Comparison of ENCODE assay signal across 1 cellular context in the genomic region with DNA sequence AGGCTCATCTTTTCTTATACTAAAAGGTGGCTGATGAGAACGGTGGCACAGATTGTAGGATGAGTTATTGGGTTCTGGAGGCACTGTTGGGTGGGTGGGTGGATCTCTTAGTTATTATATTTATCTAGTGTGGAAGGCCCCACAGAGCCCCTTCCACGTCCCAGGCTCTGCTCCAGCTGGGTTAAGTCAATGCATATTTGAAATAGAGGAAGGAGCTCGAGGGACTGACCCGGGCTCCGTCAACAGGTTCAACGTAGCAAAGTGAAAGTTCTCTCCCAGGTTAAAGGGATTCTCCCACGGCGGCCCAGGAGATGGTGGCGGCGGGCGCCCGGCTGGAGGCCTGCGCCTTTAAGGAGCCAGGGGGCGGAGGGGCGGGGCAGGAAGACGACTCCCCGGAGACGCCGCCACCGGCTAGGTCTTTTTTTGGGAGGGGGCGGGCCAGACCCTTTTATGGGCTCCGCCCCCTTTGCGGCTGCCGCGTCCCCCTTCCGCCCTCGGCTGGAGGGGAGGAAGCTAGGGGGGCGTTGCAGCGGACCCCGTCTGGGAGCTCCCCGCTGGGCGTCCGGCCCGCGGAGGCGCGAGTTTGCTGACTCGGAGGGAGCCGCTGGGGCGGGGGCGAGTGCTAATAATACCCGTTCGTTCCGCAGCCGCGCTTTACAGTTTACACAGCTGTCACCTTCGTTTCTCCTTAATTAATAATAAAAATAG.
TF ChIP-seq lines count a peak whose summit lies in the region.

No MANE protein-coding gene starts in this region.

TF ChIP-seq in HepG2, 621 proteins besides CTCF, POLR2A, EP300 and RAD21 (continued from another document and continues in another):
- TF ChIP-seq, protein P1, sequence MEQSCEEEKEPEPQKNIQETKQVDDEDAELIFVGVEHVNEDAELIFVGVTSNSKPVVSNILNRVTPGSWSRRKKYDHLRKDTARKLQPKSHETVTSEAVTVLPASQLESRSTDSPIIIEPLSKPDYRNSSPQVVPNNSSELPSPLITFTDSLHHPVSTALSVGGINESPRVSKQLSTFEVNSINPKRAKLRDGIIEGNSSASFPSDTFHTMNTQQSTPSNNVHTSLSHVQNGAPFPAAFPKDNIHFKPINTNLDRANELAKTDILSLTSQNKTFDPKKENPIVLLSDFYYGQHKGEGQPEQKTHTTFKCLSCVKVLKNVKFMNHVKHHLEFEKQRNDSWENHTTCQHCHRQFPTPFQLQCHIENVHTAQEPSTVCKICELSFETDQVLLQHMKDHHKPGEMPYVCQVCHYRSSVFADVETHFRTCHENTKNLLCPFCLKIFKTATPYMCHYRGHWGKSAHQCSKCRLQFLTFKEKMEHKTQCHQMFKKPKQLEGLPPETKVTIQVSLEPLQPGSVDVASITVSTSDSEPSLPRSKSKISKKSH (CRISPR knock-in tag; IDR thresholded peaks at IDR 0.05; ENCODE audit: borderline replicate concordance): peak; percentile 22; the same call in 1 of the 2 replicates
- TF ChIP-seq, protein P2, sequence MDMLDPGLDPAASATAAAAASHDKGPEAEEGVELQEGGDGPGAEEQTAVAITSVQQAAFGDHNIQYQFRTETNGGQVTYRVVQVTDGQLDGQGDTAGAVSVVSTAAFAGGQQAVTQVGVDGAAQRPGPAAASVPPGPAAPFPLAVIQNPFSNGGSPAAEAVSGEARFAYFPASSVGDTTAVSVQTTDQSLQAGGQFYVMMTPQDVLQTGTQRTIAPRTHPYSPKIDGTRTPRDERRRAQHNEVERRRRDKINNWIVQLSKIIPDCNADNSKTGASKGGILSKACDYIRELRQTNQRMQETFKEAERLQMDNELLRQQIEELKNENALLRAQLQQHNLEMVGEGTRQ (IDR thresholded peaks at IDR 0.05; ENCODE audit: low read depth, low read length): no peak
- TF ChIP-seq, protein P2 (CRISPR knock-in tag; IDR thresholded peaks at IDR 0.05; ENCODE audit: borderline replicate concordance): peak; percentile 54; the same call in 1 of the 2 replicates
- no peak for TF ChIP-seq ZNF703 (CRISPR knock-in tag; IDR thresholded peaks at IDR 0.05; ENCODE audit: borderline replicate concordance)
- TF ChIP-seq ZNF136 (CRISPR knock-in tag; IDR thresholded peaks at IDR 0.05; ENCODE audit: low read depth): no peak
- no peak for TF ChIP-seq THYN1 (CRISPR knock-in tag; IDR thresholded peaks at IDR 0.05; ENCODE audit: borderline replicate concordance, low read depth)
- no peak for TF ChIP-seq CREB1 (IDR thresholded peaks at IDR 0.05)
- TF ChIP-seq CREB1 (CRISPR knock-in tag; IDR thresholded peaks at IDR 0.05): peak; percentile 57; the same call in 1 of the 2 replicates
- TF ChIP-seq GABPA (IDR thresholded peaks at IDR 0.05; ENCODE audit: low read depth, low read length): no peak
- peak; percentile 71 for TF ChIP-seq GABPA (CRISPR knock-in tag; IDR thresholded peaks at IDR 0.05; ENCODE audit: low read depth)
- peak; percentile 59; the same call in 1 of the 2 replicates for TF ChIP-seq ARNT2 (CRISPR knock-in tag; IDR thresholded peaks at IDR 0.05; ENCODE audit: low read depth)
- TF ChIP-seq ELF1 (CRISPR knock-in tag; IDR thresholded peaks at IDR 0.05): peak; percentile 57
- no peak for TF ChIP-seq SIX1 (CRISPR knock-in tag; IDR thresholded peaks at IDR 0.05; ENCODE audit: borderline replicate concordance)
- TF ChIP-seq, protein P3, sequence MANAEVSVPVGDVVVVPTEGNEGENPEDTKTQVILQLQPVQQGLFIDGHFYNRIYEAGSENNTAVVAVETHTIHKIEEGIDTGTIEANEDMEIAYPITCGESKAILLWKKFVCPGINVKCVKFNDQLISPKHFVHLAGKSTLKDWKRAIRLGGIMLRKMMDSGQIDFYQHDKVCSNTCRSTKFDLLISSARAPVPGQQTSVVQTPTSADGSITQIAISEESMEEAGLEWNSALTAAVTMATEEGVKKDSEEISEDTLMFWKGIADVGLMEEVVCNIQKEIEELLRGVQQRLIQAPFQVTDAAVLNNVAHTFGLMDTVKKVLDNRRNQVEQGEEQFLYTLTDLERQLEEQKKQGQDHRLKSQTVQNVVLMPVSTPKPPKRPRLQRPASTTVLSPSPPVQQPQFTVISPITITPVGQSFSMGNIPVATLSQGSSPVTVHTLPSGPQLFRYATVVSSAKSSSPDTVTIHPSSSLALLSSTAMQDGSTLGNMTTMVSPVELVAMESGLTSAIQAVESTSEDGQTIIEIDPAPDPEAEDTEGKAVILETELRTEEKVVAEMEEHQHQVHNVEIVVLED (CRISPR knock-in tag; IDR thresholded peaks at IDR 0.05; ENCODE audit: borderline replicate concordance): peak; percentile 41; the same call in 1 of the 2 replicates
- peak; percentile 27; the same call in 1 of the 2 replicates for TF ChIP-seq NFKB2 (CRISPR knock-in tag; IDR thresholded peaks at IDR 0.05; ENCODE audit: borderline replicate concordance)
- TF ChIP-seq TRIM24 (CRISPR knock-in tag; IDR thresholded peaks at IDR 0.05): no peak
- no peak for TF ChIP-seq PITX1 (CRISPR knock-in tag; IDR thresholded peaks at IDR 0.05)
- peak; percentile 38; the same call in 1 of the 2 replicates for TF ChIP-seq ZNF232 (CRISPR knock-in tag; IDR thresholded peaks at IDR 0.05; ENCODE audit: borderline replicate concordance)
- peak; percentile 74 for TF ChIP-seq SAP130 (CRISPR knock-in tag; IDR thresholded peaks at IDR 0.05; ENCODE audit: low read depth)
- TF ChIP-seq, protein P4, sequence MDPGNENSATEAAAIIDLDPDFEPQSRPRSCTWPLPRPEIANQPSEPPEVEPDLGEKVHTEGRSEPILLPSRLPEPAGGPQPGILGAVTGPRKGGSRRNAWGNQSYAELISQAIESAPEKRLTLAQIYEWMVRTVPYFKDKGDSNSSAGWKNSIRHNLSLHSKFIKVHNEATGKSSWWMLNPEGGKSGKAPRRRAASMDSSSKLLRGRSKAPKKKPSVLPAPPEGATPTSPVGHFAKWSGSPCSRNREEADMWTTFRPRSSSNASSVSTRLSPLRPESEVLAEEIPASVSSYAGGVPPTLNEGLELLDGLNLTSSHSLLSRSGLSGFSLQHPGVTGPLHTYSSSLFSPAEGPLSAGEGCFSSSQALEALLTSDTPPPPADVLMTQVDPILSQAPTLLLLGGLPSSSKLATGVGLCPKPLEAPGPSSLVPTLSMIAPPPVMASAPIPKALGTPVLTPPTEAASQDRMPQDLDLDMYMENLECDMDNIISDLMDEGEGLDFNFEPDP (CRISPR knock-in tag; conservative IDR thresholded peaks at IDR 0.05): no peak
- TF ChIP-seq CCDC6 (CRISPR knock-in tag; IDR thresholded peaks at IDR 0.05): 0 out of 2 replicates have a peak, but pooled peaks have one; percentile 30
- TF ChIP-seq, protein P5, sequence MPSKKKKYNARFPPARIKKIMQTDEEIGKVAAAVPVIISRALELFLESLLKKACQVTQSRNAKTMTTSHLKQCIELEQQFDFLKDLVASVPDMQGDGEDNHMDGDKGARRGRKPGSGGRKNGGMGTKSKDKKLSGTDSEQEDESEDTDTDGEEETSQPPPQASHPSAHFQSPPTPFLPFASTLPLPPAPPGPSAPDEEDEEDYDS (CRISPR knock-in tag; IDR thresholded peaks at IDR 0.05): peak; percentile 79
- peak; percentile 59 for TF ChIP-seq SP5 (CRISPR knock-in tag; IDR thresholded peaks at IDR 0.05; ENCODE audit: borderline replicate concordance, low read depth)
- peak; percentile 12 for TF ChIP-seq TEAD3 (CRISPR knock-in tag; optimal IDR thresholded peaks at IDR 0.05; ENCODE audit: borderline replicate concordance)
- peak; percentile 69 for TF ChIP-seq KDM2A (CRISPR knock-in tag; IDR thresholded peaks at IDR 0.05; ENCODE audit: borderline replicate concordance, low read depth)
- peak; percentile 39; the same call in 1 of the 2 replicates for TF ChIP-seq DR1 (CRISPR knock-in tag; IDR thresholded peaks at IDR 0.05)
- TF ChIP-seq ZSCAN20 (CRISPR knock-in tag; IDR thresholded peaks at IDR 0.05; ENCODE audit: borderline replicate concordance): peak; percentile 23; the same call in 1 of the 2 replicates
- TF ChIP-seq SRF (IDR thresholded peaks at IDR 0.05; ENCODE audit: low read depth, low read length): peak; percentile 70
- TF ChIP-seq ZNF790 (CRISPR knock-in tag; IDR thresholded peaks at IDR 0.05; ENCODE audit: borderline replicate concordance): 0 out of 2 replicates have a peak, but pooled peaks have one; percentile 29
- peak; percentile 60; the same call in 1 of the 2 replicates for TF ChIP-seq YEATS2 (CRISPR knock-in tag; IDR thresholded peaks at IDR 0.05; ENCODE audit: borderline replicate concordance)
- 0 out of 2 replicates have a peak, but pooled peaks have one; percentile 50 for TF ChIP-seq RXRA (CRISPR knock-in tag; IDR thresholded peaks at IDR 0.05)
- TF ChIP-seq GATAD1 (CRISPR knock-in tag; IDR thresholded peaks at IDR 0.05): 0 out of 2 replicates have a peak, but pooled peaks have one; percentile 27
- TF ChIP-seq ZNF737 (CRISPR knock-in tag; IDR thresholded peaks at IDR 0.05; ENCODE audit: borderline replicate concordance): no peak
- no peak for TF ChIP-seq ZNF562 (CRISPR knock-in tag; IDR thresholded peaks at IDR 0.05; ENCODE audit: borderline replicate concordance)
- TF ChIP-seq PTBP1 (IDR thresholded peaks at IDR 0.05; ENCODE audit: low read depth, low read length, poor library complexity, severe bottlenecking): peak; percentile 80
- TF ChIP-seq RBFOX2 (IDR thresholded peaks at IDR 0.05; ENCODE audit: low read depth, low read length): peak; percentile 74
- peak; percentile 80 for TF ChIP-seq SP4 (CRISPR knock-in tag; IDR thresholded peaks at IDR 0.05)
- no peak for TF ChIP-seq ZFP36 (IDR thresholded peaks at IDR 0.05; ENCODE audit: borderline replicate concordance, low read depth, low read length, partially characterized antibody)
- TF ChIP-seq, protein P6, sequence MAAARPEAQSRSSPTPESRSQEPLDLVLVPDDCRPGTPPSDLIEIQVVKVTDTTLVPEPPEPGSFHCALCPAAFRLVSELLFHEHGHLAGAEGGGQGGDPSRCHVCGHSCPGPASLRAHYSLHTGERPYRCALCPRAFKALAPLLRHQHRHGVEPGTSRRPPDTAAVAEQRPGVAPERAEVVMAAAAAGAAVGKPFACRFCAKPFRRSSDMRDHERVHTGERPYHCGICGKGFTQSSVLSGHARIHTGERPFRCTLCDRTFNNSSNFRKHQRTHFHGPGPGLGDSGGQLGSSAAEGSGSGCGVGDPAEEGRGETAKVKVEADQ (CRISPR knock-in tag; IDR thresholded peaks at IDR 0.05; ENCODE audit: borderline replicate concordance): no peak
- TF ChIP-seq, protein P7, sequence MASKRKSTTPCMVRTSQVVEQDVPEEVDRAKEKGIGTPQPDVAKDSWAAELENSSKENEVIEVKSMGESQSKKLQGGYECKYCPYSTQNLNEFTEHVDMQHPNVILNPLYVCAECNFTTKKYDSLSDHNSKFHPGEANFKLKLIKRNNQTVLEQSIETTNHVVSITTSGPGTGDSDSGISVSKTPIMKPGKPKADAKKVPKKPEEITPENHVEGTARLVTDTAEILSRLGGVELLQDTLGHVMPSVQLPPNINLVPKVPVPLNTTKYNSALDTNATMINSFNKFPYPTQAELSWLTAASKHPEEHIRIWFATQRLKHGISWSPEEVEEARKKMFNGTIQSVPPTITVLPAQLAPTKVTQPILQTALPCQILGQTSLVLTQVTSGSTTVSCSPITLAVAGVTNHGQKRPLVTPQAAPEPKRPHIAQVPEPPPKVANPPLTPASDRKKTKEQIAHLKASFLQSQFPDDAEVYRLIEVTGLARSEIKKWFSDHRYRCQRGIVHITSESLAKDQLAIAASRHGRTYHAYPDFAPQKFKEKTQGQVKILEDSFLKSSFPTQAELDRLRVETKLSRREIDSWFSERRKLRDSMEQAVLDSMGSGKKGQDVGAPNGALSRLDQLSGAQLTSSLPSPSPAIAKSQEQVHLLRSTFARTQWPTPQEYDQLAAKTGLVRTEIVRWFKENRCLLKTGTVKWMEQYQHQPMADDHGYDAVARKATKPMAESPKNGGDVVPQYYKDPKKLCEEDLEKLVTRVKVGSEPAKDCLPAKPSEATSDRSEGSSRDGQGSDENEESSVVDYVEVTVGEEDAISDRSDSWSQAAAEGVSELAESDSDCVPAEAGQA (IDR thresholded peaks at IDR 0.05; ENCODE audit: low read depth): no peak
- TF ChIP-seq, protein P7 (CRISPR knock-in tag; IDR thresholded peaks at IDR 0.05; ENCODE audit: borderline replicate concordance): no peak
- TF ChIP-seq ZNF775 (CRISPR knock-in tag; IDR thresholded peaks at IDR 0.05; ENCODE audit: borderline replicate concordance): no peak
- TF ChIP-seq, protein P8, sequence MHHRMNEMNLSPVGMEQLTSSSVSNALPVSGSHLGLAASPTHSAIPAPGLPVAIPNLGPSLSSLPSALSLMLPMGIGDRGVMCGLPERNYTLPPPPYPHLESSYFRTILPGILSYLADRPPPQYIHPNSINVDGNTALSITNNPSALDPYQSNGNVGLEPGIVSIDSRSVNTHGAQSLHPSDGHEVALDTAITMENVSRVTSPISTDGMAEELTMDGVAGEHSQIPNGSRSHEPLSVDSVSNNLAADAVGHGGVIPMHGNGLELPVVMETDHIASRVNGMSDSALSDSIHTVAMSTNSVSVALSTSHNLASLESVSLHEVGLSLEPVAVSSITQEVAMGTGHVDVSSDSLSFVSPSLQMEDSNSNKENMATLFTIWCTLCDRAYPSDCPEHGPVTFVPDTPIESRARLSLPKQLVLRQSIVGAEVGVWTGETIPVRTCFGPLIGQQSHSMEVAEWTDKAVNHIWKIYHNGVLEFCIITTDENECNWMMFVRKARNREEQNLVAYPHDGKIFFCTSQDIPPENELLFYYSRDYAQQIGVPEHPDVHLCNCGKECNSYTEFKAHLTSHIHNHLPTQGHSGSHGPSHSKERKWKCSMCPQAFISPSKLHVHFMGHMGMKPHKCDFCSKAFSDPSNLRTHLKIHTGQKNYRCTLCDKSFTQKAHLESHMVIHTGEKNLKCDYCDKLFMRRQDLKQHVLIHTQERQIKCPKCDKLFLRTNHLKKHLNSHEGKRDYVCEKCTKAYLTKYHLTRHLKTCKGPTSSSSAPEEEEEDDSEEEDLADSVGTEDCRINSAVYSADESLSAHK (CRISPR knock-in tag; IDR thresholded peaks at IDR 0.05; ENCODE audit: borderline replicate concordance): no peak
- TF ChIP-seq MXI1 (IDR thresholded peaks at IDR 0.05; ENCODE audit: borderline replicate concordance, low read depth, low read length): peak; percentile 37; the same call in 1 of the 3 replicates
- TF ChIP-seq TCF7L2 (IDR thresholded peaks at IDR 0.05; ENCODE audit: low read depth, low read length): no peak
